8 cellular contexts compared by ENCODE assay signal in the genomic region with DNA sequence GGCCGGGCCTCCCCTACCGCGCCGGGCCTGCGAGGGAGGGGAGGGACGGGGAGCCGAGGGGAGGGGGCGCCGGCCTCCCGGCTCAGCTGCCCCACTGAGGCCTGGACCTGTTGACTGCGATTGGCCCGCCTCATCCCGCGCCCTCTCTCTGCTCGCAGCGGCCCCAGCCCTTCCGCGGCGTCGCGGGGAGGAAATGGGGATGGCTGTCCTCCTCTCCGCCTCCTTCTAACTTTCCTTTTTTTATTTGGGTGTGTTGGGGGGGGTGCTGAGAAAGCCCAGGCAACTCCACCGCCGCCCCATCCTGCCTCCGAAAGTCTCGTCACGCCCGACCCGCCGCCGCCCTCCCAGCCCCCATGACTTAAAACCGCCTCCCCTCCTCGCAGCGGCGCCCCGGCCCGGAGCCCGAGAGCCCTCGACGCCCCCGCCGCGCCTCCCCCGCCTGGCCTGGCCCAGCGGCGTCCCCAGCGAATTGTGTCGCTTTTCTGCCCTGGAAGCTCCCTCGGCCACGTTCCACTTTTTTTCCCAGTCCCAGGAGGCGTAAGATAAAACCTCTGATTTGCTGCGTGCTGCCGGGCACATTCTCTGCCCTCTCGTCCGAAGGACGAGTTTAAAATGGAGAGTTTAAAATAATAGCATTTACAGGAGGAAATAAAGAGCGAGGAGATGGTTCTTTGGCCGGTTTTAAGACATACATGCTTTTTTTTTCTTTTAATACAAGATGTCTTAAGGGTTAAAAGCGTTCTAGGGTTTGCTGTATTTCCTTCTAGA. TPM values are rescaled to one million over a fixed set of nuclear protein-coding genes. Genes with fewer than 3 reads are reported as not detected.
DNase-seq lines count a peak whose midpoint lies in the region; ATAC-seq, FAIRE-seq and TF ChIP-seq lines count a peak whose summit lies in the region.

No MANE protein-coding gene starts in this region.

- peaks cover 4% of the 10 kb centered on the region for H4K20me1 ChIP-seq in neural progenitor cell (ENCODE audit: low read depth)

- in situ Hi-C loops in ACHN (cut with HindIII; ENCODE audit: low pct_ligation_motif_present, low pct_unique_long_range_greater_than_20kb, low sequenced_read_pairs) = no loop called here

- H3K9me3 Mint-ChIP-seq in neural progenitor cell = no peaks in the 10 kb centered on the region

- no peak overlapping the region for H2AFZ ChIP-seq in neural progenitor cell (replicated peaks)

- peaks cover 97% of the 10 kb centered on the region for H3K79me2 ChIP-seq in neural progenitor cell (ENCODE audit: low read depth)

- DNase-seq in ACHN (peak; percentile 87), activated gamma-delta T cell treated with Interleukin-2 at 50 U/mL for 16 hours (peak; percentile 59), frontal cortex (ENCODE audit: low spot score in 2 of 2) (peak; percentile 60 to 74), neural progenitor cell (ENCODE audit: low spot score) (peak; percentile 83), upper lobe of right lung (peak; percentile 93)

- intact Hi-C loops in upper lobe of right lung (cut with DNase I) = no loop called here

- H3K9me3 ChIP-seq in neural progenitor cell (ENCODE audit: low read depth) (no peaks in the 10 kb centered on the region), upper lobe of right lung (no peaks in the 10 kb centered on the region)

- peak overlapping the region; percentile 83 for H3K4me2 ChIP-seq in neural progenitor cell

- peaks cover 42% of the 10 kb centered on the region for H3K4me1 Mint-ChIP-seq in neural progenitor cell

- peak overlapping the region; percentile 100 for H3K27ac Mint-ChIP-seq in neural progenitor cell

- no peak for FAIRE-seq in frontal cortex (lab: Jason Lieb, UNC)

- TF ChIP-seq CTCF in neural progenitor cell (IDR thresholded peaks at IDR 0.05) (no peak), upper lobe of right lung (IDR thresholded peaks at IDR 0.05) (no peak)

- ATAC-seq in GM18868 (IDR thresholded peaks at IDR 0.05; ENCODE audit: unreplicated experiment) (peak; percentile 37), HG03175 (IDR thresholded peaks at IDR 0.05; ENCODE audit: unreplicated experiment) (peak; percentile 40), upper lobe of right lung (peak; percentile 78)

- peaks cover 100% of the 10 kb centered on the region for H3F3A ChIP-seq in neural progenitor cell (ENCODE audit: low read depth)

- H3K4me3 Mint-ChIP-seq in neural progenitor cell = peak overlapping the region; percentile 96

- H3K4me3 ChIP-seq in neural progenitor cell (peak overlapping the region; percentile 97), upper lobe of right lung (peak overlapping the region; percentile 84)

- peaks cover 5% of the 10 kb centered on the region for H3K36me3 Mint-ChIP-seq in neural progenitor cell

- H3K4me1 ChIP-seq in neural progenitor cell = peaks cover 53% of the 10 kb centered on the region
- peaks cover 5% of the 10 kb centered on the region for H3K4me1 ChIP-seq in upper lobe of right lung

- H3K9ac ChIP-seq in neural progenitor cell = peak overlapping the region; percentile 95

- H3K27me3 ChIP-seq in neural progenitor cell (no peaks in the 10 kb centered on the region), upper lobe of right lung (no peaks in the 10 kb centered on the region)

- H3K27ac ChIP-seq in neural progenitor cell (peak overlapping the region; percentile 99), upper lobe of right lung (peak overlapping the region; percentile 98)

- H3K36me3 ChIP-seq in neural progenitor cell = no peaks in the 10 kb centered on the region
- H3K36me3 ChIP-seq in upper lobe of right lung = no peaks in the 10 kb centered on the region

- H3K27me3 Mint-ChIP-seq in neural progenitor cell (ENCODE audit: insufficient read depth, low read depth) = peaks cover 3% of the 10 kb centered on the region

TF ChIP-seq in PFSK-1, 5 proteins besides CTCF, POLR2A, EP300 and RAD21:
- TF ChIP-seq REST (IDR thresholded peaks at IDR 0.05; ENCODE audit: insufficient read depth in 1 of 2, low read depth in 2 of 2, low read length in 2 of 2) = no peak; a peak in 1 of 4 replicates
- peak; percentile 26 for TF ChIP-seq FOXP2 (optimal IDR thresholded peaks at IDR 0.05; ENCODE audit: borderline replicate concordance, extremely low read depth, extremely low read length, insufficient read depth)
- TF ChIP-seq TAF1 (IDR thresholded peaks at IDR 0.05; ENCODE audit: borderline replicate concordance, insufficient read depth, low read length) = no peak
- TF ChIP-seq POLR2AphosphoS5 (IDR thresholded peaks at IDR 0.05; ENCODE audit: low read depth, low read length) = no peak; the same call in none of the 2 replicates

RNA-seq across cellular contexts. Expression of gene SKIDA1, which starts 0.9 kb away (rescaled TPM):
- polyA plus RNA-seq in PFSK-1 (2012; ENCODE audit: insufficient read length, low read depth) = 1.8 TPM
- total RNA-seq in frontal cortex (11.0 TPM), neural progenitor cell (ENCODE audit: low replicate concordance) (123 and 127 TPM in 2 replicates), upper lobe of right lung (0.69 TPM)

RNA-seq across cellular contexts. Expression of gene MLLT10, which starts 7.7 kb away (rescaled TPM):
- polyA plus RNA-seq in PFSK-1 (2012; ENCODE audit: insufficient read length, low read depth) = 61.1 TPM
- total RNA-seq in frontal cortex (35.9 TPM), neural progenitor cell (ENCODE audit: low replicate concordance) (55.7 and 61.3 TPM in 2 replicates), upper lobe of right lung (60.6 TPM)

Comparison
In these comparisons a context has a peak if more than half of its experiments do, and no peak if none do; other contexts are left out.
1. Peak in every context shown above with its lines: DNase-seq, ATAC-seq, H3K4me3 ChIP-seq and H3K27ac ChIP-seq.
2. RNA of gene SKIDA1, which starts 0.9 kb away (total RNA-seq): 123 to 127 TPM in neural progenitor cell; 11.0 TPM in frontal cortex (single experiment) and 0.69 TPM in upper lobe of right lung (single experiment); every median in the first group is over 10 times any median in the second.